8 cellular contexts compared by ENCODE assay signal in genomic region chr16:635573-636205, GRCh38. TPM values are rescaled to one million over a fixed set of nuclear protein-coding genes. Genes with fewer than 3 reads are reported as not detected.
A peak's percentile ranks its signal among the peaks of the same experiment; 100 is the strongest.
DNase-seq lines count a peak whose midpoint lies in the region; ATAC-seq and TF ChIP-seq lines count a peak whose summit lies in the region.

No MANE protein-coding gene starts in this region.

- peaks cover 12% of the 10 kb centered on the region for H3K79me2 ChIP-seq in mammary epithelial cell (ENCODE audit: insufficient read depth, low read length)

- H3K27ac ChIP-seq in mammary epithelial cell (ENCODE audit: insufficient read depth, low read depth, low read length) (peak overlapping the region; percentile 33), mucosa of rectum (ENCODE audit: low read depth in 2 of 2, low read length in 2 of 2) (peak overlapping the region; percentile 91 to 98)

- in situ Hi-C loops in mammary epithelial cell (cut with MboI; ENCODE audit: low sequenced_read_pairs in 2 of 2) = no loop called here

- H3K9me3 Mint-ChIP-seq in IgD-negative memory B cell = peaks cover 0 to 2% (median 0%) of the 10 kb centered on the region in 3 donors

- no TSS peak for BruUV-seq in mammary epithelial cell (replicated peaks; lab: Mats Ljungman, UMichigan)

- H3K27me3 ChIP-seq in mammary epithelial cell (ENCODE audit: insufficient read depth, low read length) (no peaks in the 10 kb centered on the region), mucosa of rectum (ENCODE audit: control insufficient read depth in 2 of 2, insufficient read depth in 2 of 2, low read length in 2 of 2) (no peaks in the 10 kb centered on the region)

- H3K4me1 ChIP-seq in mammary epithelial cell (ENCODE audit: insufficient read depth, low read length) (peaks cover 14% of the 10 kb centered on the region), mucosa of rectum (ENCODE audit: control insufficient read depth in 2 of 2, insufficient read depth in 2 of 2, low read length in 2 of 2) (peaks cover 14 to 21% of the 10 kb centered on the region in 2 donors)

- no peak for TF ChIP-seq CTCF in mammary epithelial cell (conservative IDR thresholded peaks at IDR 0.05 in 1 of 2, IDR thresholded peaks at IDR 0.05 in 1 of 2; ENCODE audit: extremely low read depth in 1 of 2, insufficient read depth in 1 of 2, low read depth in 1 of 2, low read length in 2 of 2)

- no peaks in the 10 kb centered on the region for H3K36me3 ChIP-seq in mammary epithelial cell (ENCODE audit: insufficient read depth, low read length)
- H3K36me3 ChIP-seq in mucosa of rectum (ENCODE audit: control insufficient read depth in 2 of 2, insufficient read depth in 2 of 2, low read length in 2 of 2) = peaks cover 0 to 5% of the 10 kb centered on the region in 2 donors

- whole genome bisulfite sequencing in mammary epithelial cell (ENCODE audit: low coverage, missing lambda C conversion rate) = 2% methylated on average over 28 of the region's 55 CpGs

- H3K9me3 ChIP-seq in mammary epithelial cell (replicated peaks; ENCODE audit: insufficient read depth, low read length) = no peaks in the 10 kb centered on the region
- H3K9me3 ChIP-seq in mucosa of rectum (ENCODE audit: control insufficient read depth in 2 of 2, low read length in 2 of 2) = no peaks in the 10 kb centered on the region

- H3K4me3 ChIP-seq in mammary epithelial cell (replicated peaks in 1 of 3; ENCODE audit: insufficient read depth in 1 of 3, low read depth in 2 of 3, low read length in 3 of 3) (peak overlapping the region; percentile 44 to 94 (median 85)), mucosa of rectum (ENCODE audit: low read length in 2 of 2) (peak overlapping the region; percentile 79 to 84)

- peak overlapping the region; percentile 96 for H3K4me2 ChIP-seq in mammary epithelial cell (ENCODE audit: insufficient read depth, low read depth, low read length)

- H3K27ac Mint-ChIP-seq in IgD-negative memory B cell = peak overlapping the region in 2 of 3 donors; percentile 100

- peak overlapping the region; percentile 50 for H3K9ac ChIP-seq in mammary epithelial cell (ENCODE audit: insufficient read depth, low read length)
- peak overlapping the region; percentile 52 to 81 for H3K9ac ChIP-seq in mucosa of rectum (ENCODE audit: low read depth in 1 of 2, low read length in 2 of 2)

- H3K4me1 Mint-ChIP-seq in IgD-negative memory B cell = peaks cover 12 to 19% (median 13%) of the 10 kb centered on the region in 3 donors

- intact Hi-C loops in mammary epithelial cell (cut with micrococcal nuclease) = loop anchor here (1.0 kb wide), 2 partner anchors 13 to 46 kb away; no protein-coding TSS in a partner anchor

- CTCF ChIA-PET in mammary epithelial cell (lab: Charles Lee; ENCODE audit: low non-redundant PET) = interaction anchor here (0.5 kb wide), 1 partner anchor 48 kb away, joined by 3 read pairs; the partner anchor contains the start of gene JMJD8

- DNase-seq in mammary epithelial cell (no peak), putamen (ENCODE audit: low spot score) (no peak)
- no peak for DNase-seq in activated CD4-positive, CD25-positive, alpha-beta regulatory T cell treated with anti-CD3 and anti-CD28 coated beads, Interleukin-2, amount 50 U/mL, for 72 hours

- no peaks in the 10 kb centered on the region for H3K36me3 Mint-ChIP-seq in IgD-negative memory B cell

- H3K4me3 Mint-ChIP-seq in IgD-negative memory B cell = peak overlapping the region; percentile 68 to 100 (median 98)

- peaks cover 4% of the 10 kb centered on the region for H4K20me1 ChIP-seq in mammary epithelial cell (ENCODE audit: insufficient read depth, low read length)

- H3K27me3 Mint-ChIP-seq in IgD-negative memory B cell = peaks cover 3% of the 10 kb centered on the region

- peak; percentile 10 for ATAC-seq in GM19452 (IDR thresholded peaks at IDR 0.05; ENCODE audit: unreplicated experiment)
- no peak for ATAC-seq in HG03460 (IDR thresholded peaks at IDR 0.05; ENCODE audit: unreplicated experiment)
- ATAC-seq in HG02588 (IDR thresholded peaks at IDR 0.05; ENCODE audit: unreplicated experiment) = no peak

- H2AFZ ChIP-seq in mammary epithelial cell (ENCODE audit: low read depth, low read length) = peak overlapping the region; percentile 97

- dilution Hi-C loops in mammary epithelial cell (cut with HindIII; ENCODE audit: low sequenced_read_pairs) = no loop called here

RNA-seq across cellular contexts. Expression of gene METTL26, which starts 0.4 kb away (rescaled TPM):
- polyA plus RNA-seq in IgD-negative memory B cell (81.0 TPM), mammary epithelial cell (76.6 TPM)
- 10 to 100 TPM; 43.3 to 95.7 TPM for total RNA-seq in mammary epithelial cell
- 25.5 TPM for polyA minus RNA-seq in mammary epithelial cell

RNA-seq across cellular contexts. Expression of gene WFIKKN1, which starts 4.9 kb away (rescaled TPM):
- not detected for polyA plus RNA-seq in IgD-negative memory B cell
- under 1 TPM; 0.17 to 0.28 TPM for total RNA-seq in mammary epithelial cell
- polyA plus RNA-seq in mammary epithelial cell = not detected
- not detected for polyA minus RNA-seq in mammary epithelial cell

RNA-seq across cellular contexts. Expression of gene MCRIP2, which starts 5.9 kb away (rescaled TPM):
- 52.8 TPM for polyA plus RNA-seq in IgD-negative memory B cell
- total RNA-seq in mammary epithelial cell = 10 to 100 TPM; 12.3 to 20.6 TPM
- polyA plus RNA-seq in mammary epithelial cell = 10.7 TPM
- polyA minus RNA-seq in mammary epithelial cell = not detected

RNA-seq across cellular contexts. Expression of gene WDR90, which starts 13.5 kb away (rescaled TPM):
- polyA plus RNA-seq in IgD-negative memory B cell (0.54 TPM), mammary epithelial cell (14.6 TPM)
- total RNA-seq in mammary epithelial cell = 10 to 100 TPM in 1 of 2 donors, 1 to 10 TPM in 1; 7.5 to 41.7 TPM
- polyA minus RNA-seq in mammary epithelial cell = 5.0 TPM

RNA-seq across cellular contexts. Expression of gene RHOT2, which starts 32.2 kb away (rescaled TPM):
- polyA plus RNA-seq in IgD-negative memory B cell (42.7 TPM), mammary epithelial cell (87.3 TPM)
- 100 to 1,000 TPM in 1 of 2 donors, 10 to 100 TPM in 1; 48.8 to 154 TPM for total RNA-seq in mammary epithelial cell
- 29.5 TPM for polyA minus RNA-seq in mammary epithelial cell
